8 cellular contexts compared by ENCODE assay signal in genomic region chr17:79019631-79020584, GRCh38. TPM values are rescaled to one million over a fixed set of nuclear protein-coding genes. Genes with fewer than 3 reads are reported as not detected.
DNase-seq lines count a peak whose midpoint lies in the region; ATAC-seq and TF ChIP-seq lines count a peak whose summit lies in the region.

No MANE protein-coding gene starts in this region.

- H3K4me1 ChIP-seq in ACC112 (ENCODE audit: control insufficient read depth, insufficient read depth, low read length, unreplicated experiment): peaks cover 30% of the 10 kb centered on the region
- H3K4me1 ChIP-seq in prostate gland (replicated peaks): peaks cover 6% of the 10 kb centered on the region

- in situ Hi-C loops in GM13976 (cut with MboI; ENCODE audit: low sequenced_read_pairs, unreplicated experiment): no loop called here

- no peaks in the 10 kb centered on the region for H3K9me3 ChIP-seq in prostate gland

- peak overlapping the region; percentile 10 for H2AFZ ChIP-seq in ACC112 (ENCODE audit: low read length, unreplicated experiment)

- peak overlapping the region; percentile 81 for H3K27ac ChIP-seq in ACC112 (ENCODE audit: low read depth, low read length)
- peak overlapping the region; percentile 50 to 52 for H3K27ac ChIP-seq in prostate gland

- no peak for TF ChIP-seq POLR2A in prostate gland (IDR thresholded peaks at IDR 0.05)

- H3K4me3 Mint-ChIP-seq in activated T-helper 17 cell treated with anti-CD3 and anti-CD28 coated beads, Interleukin-2, amount 50 U/mL, for 72 hours: no peak overlapping the region

- 15% methylated on average over 19 of the region's 19 CpGs for WGBS in prostate gland

- TF ChIP-seq CTCF in GM13976 (IDR thresholded peaks at IDR 0.05; ENCODE audit: borderline replicate concordance, control extremely low read depth, extremely low read depth, insufficient read depth, missing control alignments) (peak; percentile 50), prostate gland (IDR thresholded peaks at IDR 0.05) (peak; percentile 39 to 79 (median 68))

- H3K9me3 Mint-ChIP-seq in activated T-helper 17 cell treated with anti-CD3 and anti-CD28 coated beads, Interleukin-2, amount 50 U/mL, for 72 hours: no peaks in the 10 kb centered on the region

- intact Hi-C loops in prostate gland (cut with DNase I): no loop called here

- no peaks in the 10 kb centered on the region for H3K4me1 Mint-ChIP-seq in activated T-helper 17 cell treated with anti-CD3 and anti-CD28 coated beads, Interleukin-2, amount 50 U/mL, for 72 hours

- peak; percentile 48 for ATAC-seq in activated T-helper 17 cell treated with anti-CD3 and anti-CD28 coated beads, Interleukin-2, amount 50 U/mL, for 72 hours (replicated peaks)
- ATAC-seq in GM21423 (IDR thresholded peaks at IDR 0.05; ENCODE audit: unreplicated experiment) (no peak), HG03045 (IDR thresholded peaks at IDR 0.05; ENCODE audit: unreplicated experiment) (no peak)

- H3K27me3 ChIP-seq in ACC112 (ENCODE audit: insufficient read depth, low read length): no peaks in the 10 kb centered on the region
- H3K27me3 ChIP-seq in prostate gland (replicated peaks; ENCODE audit: insufficient read depth): no peaks in the 10 kb centered on the region

- H3K4me3 ChIP-seq in ACC112 (ENCODE audit: low read depth, low read length): peak overlapping the region; percentile 36
- no peak overlapping the region for H3K4me3 ChIP-seq in prostate gland

- H3K36me3 Mint-ChIP-seq in activated T-helper 17 cell treated with anti-CD3 and anti-CD28 coated beads, Interleukin-2, amount 50 U/mL, for 72 hours (ENCODE audit: low read depth): no peaks in the 10 kb centered on the region

- H3K79me2 ChIP-seq in ACC112 (ENCODE audit: control insufficient read depth, insufficient read depth, low read length, unreplicated experiment): no peaks in the 10 kb centered on the region

- peaks cover 3% of the 10 kb centered on the region for H3K27me3 Mint-ChIP-seq in activated T-helper 17 cell treated with anti-CD3 and anti-CD28 coated beads, Interleukin-2, amount 50 U/mL, for 72 hours

- DNase-seq in GM13976 (ENCODE audit: low spot score): peak; percentile 62
- peak; percentile 53 for DNase-seq in NCI-H774 (lab: John Stamatoyannopoulos, UW)
- DNase-seq in glomerular visceral epithelial cell (ENCODE audit: extremely low spot score): peak; percentile 70
- DNase-seq in prostate gland (ENCODE audit: low spot score): peak; percentile 65

- H3K36me3 ChIP-seq in ACC112 (ENCODE audit: insufficient read depth, low read length): no peaks in the 10 kb centered on the region
- no peaks in the 10 kb centered on the region for H3K36me3 ChIP-seq in prostate gland

- H3K27ac Mint-ChIP-seq in activated T-helper 17 cell treated with anti-CD3 and anti-CD28 coated beads, Interleukin-2, amount 50 U/mL, for 72 hours: no peak overlapping the region

RNA-seq across cellular contexts. Expression of gene C1QTNF1, which starts 4.1 kb away (rescaled TPM):
- total RNA-seq in activated T-helper 17 cell treated with anti-CD3 and anti-CD28 coated beads, Interleukin-2, amount 50 U/mL, for 72 hours: not detected
- 10 to 100 TPM; 16.3 to 57.9 TPM for total RNA-seq in prostate gland

RNA-seq across cellular contexts. Expression of gene CANT1, which starts 10.3 kb away (rescaled TPM):
- total RNA-seq in activated T-helper 17 cell treated with anti-CD3 and anti-CD28 coated beads, Interleukin-2, amount 50 U/mL, for 72 hours: 10 to 100 TPM; 67.8 to 73.8 TPM
- total RNA-seq in prostate gland: 100 to 1,000 TPM in 1 of 2 donors, 10 to 100 TPM in 1; 89.7 to 201 TPM

RNA-seq across cellular contexts. Expression of gene LGALS3BP, which starts 40.2 kb away (rescaled TPM):
- 10 to 100 TPM; 44.8 to 48.2 TPM for total RNA-seq in activated T-helper 17 cell treated with anti-CD3 and anti-CD28 coated beads, Interleukin-2, amount 50 U/mL, for 72 hours
- 100 to 1,000 TPM; 570 to 890 TPM for total RNA-seq in prostate gland

RNA-seq across cellular contexts. Expression of gene ENGASE, which starts 54.7 kb away (rescaled TPM):
- 10 to 100 TPM; 26.9 to 30.2 TPM for total RNA-seq in activated T-helper 17 cell treated with anti-CD3 and anti-CD28 coated beads, Interleukin-2, amount 50 U/mL, for 72 hours
- total RNA-seq in prostate gland: 10 to 100 TPM; 19.4 to 45.7 TPM

Comparison
In these comparisons a context has a peak if more than half of its experiments do, and no peak if none do; other contexts are left out.
1. RNA of gene C1QTNF1, which starts 4.1 kb away (total RNA-seq): 16.3 to 57.9 TPM in prostate gland; not detected in activated T-helper 17 cell treated with anti-CD3 and anti-CD28 coated beads, Interleukin-2, amount 50 U/mL, for 72 hours; every median in the first group is over 10 times any median in the second.
2. RNA of gene LGALS3BP, which starts 40.2 kb away (total RNA-seq): 570 to 890 TPM in prostate gland; 44.8 to 48.2 TPM in activated T-helper 17 cell treated with anti-CD3 and anti-CD28 coated beads, Interleukin-2, amount 50 U/mL, for 72 hours; every median in the first group is over 10 times any median in the second.
3. Peak in every context shown above with its lines, with median percentiles within 50 percentile points of each other: DNase-seq.